Comparison of ENCODE assay signal across 9 cellular contexts in the genomic region with DNA sequence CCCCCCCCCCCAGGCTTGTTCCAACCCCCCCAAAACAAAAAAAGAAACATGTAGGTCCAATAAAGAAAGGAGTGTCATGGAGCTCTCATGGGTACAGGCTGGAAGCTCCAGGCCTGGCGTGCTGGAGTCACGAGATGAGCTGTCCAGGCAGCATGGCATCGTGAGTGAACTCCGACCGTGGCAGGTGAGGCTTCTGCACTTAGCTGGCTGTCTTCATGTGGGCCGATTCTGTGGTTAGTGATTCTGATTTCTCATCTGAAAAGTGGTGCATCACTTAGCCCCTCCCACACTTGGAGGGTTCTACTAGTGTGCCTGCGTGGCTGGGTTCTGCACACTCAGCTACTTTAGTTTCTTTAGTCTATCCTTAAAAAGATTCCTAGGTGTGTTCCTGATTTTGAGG.
DNase-seq lines count a peak whose midpoint lies in the region; ATAC-seq, FAIRE-seq and TF ChIP-seq lines count a peak whose summit lies in the region.
"Had no signal": no experiment of that assay in that cellular context is flagged by ENCODE, and none has a peak within 500 bp of the region (broad histone marks: within the 10 kb centered on the region; RNA-seq: fewer than 3 reads in every experiment).

No MANE protein-coding gene starts in this region.

- CTCF ChIA-PET in H1 (lab: Charles Lee; ENCODE audit: partially characterized antibody), result interaction anchor here (0.5 to 2.3 kb wide), 10 partner anchors 9 to 171 kb away, joined by 3 to 12 read pairs (median 4); no protein-coding TSS in a partner anchor

- no peak overlapping the region for H2BK120ac ChIP-seq in H1 (replicated peaks; ENCODE audit: low read depth, low read length)

- H3K27ac ChIP-seq in BLaER1 treated with 17β-estradiol and CSF1 and Interleukin-3, amounts not matched to agents 10 nM and 100 nM, result no peak overlapping the region
- no peak overlapping the region for H3K27ac ChIP-seq in H1 (ENCODE audit: low read depth, low read length)
- H3K27ac ChIP-seq: SJSA1 had no signal

- peak overlapping the region; percentile 20 for H4K91ac ChIP-seq in H1 (replicated peaks; ENCODE audit: insufficient read length, low read length)

- H3K9me3 ChIP-seq in BLaER1 treated with 17β-estradiol and CSF1 and Interleukin-3, amounts not matched to agents 10 nM and 100 nM (replicated peaks in 1 of 11), result peaks cover 9 to 28% (median 19%) of the 10 kb centered on the region in 11 experiments; a peak in 20 of 22 replicates
- peaks cover 8 to 14% of the 10 kb centered on the region in 2 experiments; a peak in 3 of 4 replicates for H3K9me3 ChIP-seq in H1 (ENCODE audit: insufficient read depth in 2 of 2, low read depth in 1 of 2, low read length in 1 of 2)
- H3K9me3 ChIP-seq in HAP-1, result no peaks in the 10 kb centered on the region
- H3K9me3 ChIP-seq: SJSA1 had no signal

- H3K27me3 ChIP-seq in BLaER1 treated with 17β-estradiol and CSF1 and Interleukin-3, amounts not matched to agents 10 nM and 100 nM, result no peaks in the 10 kb centered on the region
- H3K27me3 ChIP-seq in H1 (replicated peaks in 1 of 4; ENCODE audit: control insufficient read depth in 3 of 4, extremely low read depth in 1 of 4, insufficient read depth in 3 of 4, low read length in 3 of 4) (no peaks in the 10 kb centered on the region; a peak in 1 of 7 replicates), HAP-1 (ENCODE audit: low read depth) (no peaks in the 10 kb centered on the region)
- H3K27me3 ChIP-seq: SJSA1 had no signal

- no peak overlapping the region for H2BK20ac ChIP-seq in H1 (ENCODE audit: low read length)

- no peak overlapping the region for H2AFZ ChIP-seq in H1 (ENCODE audit: low read length)

- POLR2A ChIA-PET in H1 (lab: Charles Lee; ENCODE audit: partially characterized antibody), result interaction anchor here (0.6 kb wide), 1 partner anchor 364 kb away, joined by 4 read pairs; no protein-coding TSS in a partner anchor

- in situ Hi-C loops in HAP-1 (cut with MboI; ENCODE audit: low sequenced_read_pairs), result loop anchor here (10.0 kb wide), 1 partner anchor 107 kb away; no protein-coding TSS in a partner anchor

- no peak overlapping the region for H3K14ac ChIP-seq in H1 (ENCODE audit: insufficient read length)

- peaks cover 25 to 95% of the 10 kb centered on the region in 2 experiments for H3K79me2 ChIP-seq in H1 (ENCODE audit: control insufficient read depth in 1 of 2, insufficient read depth in 2 of 2, low read length in 2 of 2)

- H3K36me3 ChIP-seq in BLaER1 treated with 17β-estradiol and CSF1 and Interleukin-3, amounts not matched to agents 10 nM and 100 nM, result peaks cover 23 to 74% (median 30%) of the 10 kb centered on the region in 11 experiments
- H3K36me3 ChIP-seq in H1 (ENCODE audit: control insufficient read depth in 2 of 4, insufficient read depth in 4 of 4, low read length in 3 of 4), result peaks cover 0 to 12% (median 0%) of the 10 kb centered on the region in 4 experiments; a peak in 2 of 8 replicates
- H3K36me3 ChIP-seq in HAP-1 (replicated peaks), result no peaks in the 10 kb centered on the region
- H3K36me3 ChIP-seq: SJSA1 had no signal

- peaks cover 68 to 91% (median 73%) of the 10 kb centered on the region in 10 experiments for H3K4me1 ChIP-seq in BLaER1 treated with 17β-estradiol and CSF1 and Interleukin-3, amounts not matched to agents 10 nM and 100 nM
- H3K4me1 ChIP-seq in H1 (replicated peaks in 1 of 4; ENCODE audit: control insufficient read depth in 3 of 4, insufficient read depth in 4 of 4, low read length in 3 of 4) (peaks cover 4 to 17% (median 8%) of the 10 kb centered on the region in 4 experiments; a peak in 4 of 7 replicates), HAP-1 (peaks cover 18% of the 10 kb centered on the region)
- H3K4me1 ChIP-seq: SJSA1 had no signal

- no peak for FAIRE-seq in H1 (lab: Jason Lieb, UNC)

- 92% methylated on average over 7 of the region's 7 CpGs; no CpG with 5 or more reads in 1 of the 2 experiments for WGBS in H1 (ENCODE audit: extremely low coverage in 1 of 2, insufficient coverage in 1 of 2, insufficient read length in 1 of 2, insufficient replicate concordance in 2 of 2, low coverage in 1 of 2, low lambda C conversion rate in 2 of 2, missing lambda C conversion rate in 1 of 2), 2 experiments

- no peak for TF ChIP-seq RAD21 in H1 (IDR thresholded peaks at IDR 0.05 in 1 of 2, conservative IDR thresholded peaks at IDR 0.05 in 1 of 2; ENCODE audit: low read depth in 2 of 2, low read length in 2 of 2)

- TF ChIP-seq EP300 in H1 (IDR thresholded peaks at IDR 0.05; ENCODE audit: borderline replicate concordance in 1 of 2, low read depth in 2 of 2, low read length in 2 of 2), result no peak

- H3K23me2 ChIP-seq in H1 (ENCODE audit: low read depth, low read length), result no peaks in the 10 kb centered on the region; the same call in 1 of the 2 replicates

- no peak overlapping the region for H3K18ac ChIP-seq in H1 (ENCODE audit: extremely low read depth, low read length)

- no peak overlapping the region for H3K4ac ChIP-seq in H1 (replicated peaks; ENCODE audit: insufficient read length, low read depth, low read length)

- H4K8ac ChIP-seq in H1 (ENCODE audit: extremely low read depth, insufficient read depth, low read length), result no peak overlapping the region

- no peak overlapping the region for H2BK5ac ChIP-seq in H1 (ENCODE audit: low read depth, low read length)

- ATAC-seq in GM21786 (IDR thresholded peaks at IDR 0.05; ENCODE audit: unreplicated experiment), result peak; percentile 49

- H2BK12ac ChIP-seq in H1 (ENCODE audit: low read depth, low read length), result no peak overlapping the region

- no peak overlapping the region for H3K56ac ChIP-seq in H1 (replicated peaks; ENCODE audit: insufficient read length, low read depth, low read length)

- TF ChIP-seq CTCF in H1 (IDR thresholded peaks at IDR 0.05; ENCODE audit: control extremely low read depth in 1 of 3, insufficient read depth in 1 of 3, low read depth in 1 of 3, low read length in 3 of 3), result no peak

- peaks cover 31 to 99% (median 74%) of the 10 kb centered on the region in 11 experiments; a peak in 21 of 22 replicates for H4K20me1 ChIP-seq in BLaER1 treated with 17β-estradiol and CSF1 and Interleukin-3, amounts not matched to agents 10 nM and 100 nM
- peaks cover 7 to 12% of the 10 kb centered on the region in 2 experiments for H4K20me1 ChIP-seq in H1 (replicated peaks in 1 of 2; ENCODE audit: control insufficient read depth in 1 of 2, insufficient read depth in 2 of 2, low read length in 2 of 2)

- H3K4me2 ChIP-seq in BLaER1 treated with 17β-estradiol and CSF1 and Interleukin-3, amounts not matched to agents 10 nM and 100 nM, result peak overlapping the region; percentile 76 to 96 (median 93)
- H3K4me2 ChIP-seq in H1 (ENCODE audit: insufficient read depth in 1 of 2, low read depth in 2 of 2, low read length in 2 of 2), result no peak overlapping the region

- no peak overlapping the region for H2BK15ac ChIP-seq in H1 (ENCODE audit: low read length)

- no peak for TF ChIP-seq POLR2A in H1 (IDR thresholded peaks at IDR 0.05; ENCODE audit: control extremely low read depth in 1 of 2, low read depth in 2 of 2, low read length in 2 of 2)

- no peak overlapping the region for H4K5ac ChIP-seq in H1 (ENCODE audit: insufficient read length, low read depth, low read length)

- H2AK5ac ChIP-seq in H1 (ENCODE audit: low read depth, low read length), result no peak overlapping the region

- DNase-seq in activated CD4-positive, alpha-beta T cell treated with anti-CD3 and anti-CD28 coated beads for 24 hours (ENCODE audit: low read depth in 2 of 2), result peak; percentile 46 to 51
- DNase-seq in H1 (ENCODE audit: low read depth in 1 of 2, low spot score in 2 of 2), result no peak
- no peak for DNase-seq in germinal center (ENCODE audit: low spot score)
- no peak for DNase-seq in T1000 (lab: John Stamatoyannopoulos, UW)
- DNase-seq in HAP-1 (ENCODE audit: low spot score in 2 of 2), result no peak
- DNase-seq in ureter (ENCODE audit: low spot score), result no peak

- H3K23ac ChIP-seq in H1 (ENCODE audit: insufficient read length), result no peak overlapping the region

- H3K79me1 ChIP-seq in H1 (ENCODE audit: low read depth, low read length), result peaks cover 9% of the 10 kb centered on the region; the same call in 1 of the 2 replicates

- no peak overlapping the region for H3K4me3 ChIP-seq in BLaER1 treated with 17β-estradiol and CSF1 and Interleukin-3, amounts not matched to agents 10 nM and 100 nM
- no peak overlapping the region for H3K4me3 ChIP-seq in H1 (ENCODE audit: extremely low read depth in 1 of 4, insufficient read depth in 2 of 4, low read depth in 3 of 4, low read length in 4 of 4)
- no peak overlapping the region for H3K4me3 ChIP-seq in HAP-1
- H3K4me3 ChIP-seq: SJSA1 had no signal

- H3K9ac ChIP-seq in BLaER1 treated with 17β-estradiol and CSF1 and Interleukin-3, amounts not matched to agents 10 nM and 100 nM, result peak overlapping the region in 1 of 11 experiments; percentile 13; a peak in 1 of 22 replicates
- H3K9ac ChIP-seq in H1 (replicated peaks in 1 of 4; ENCODE audit: extremely low read depth in 1 of 4, low read depth in 3 of 4, low read length in 3 of 4), result no peak overlapping the region

Comparison
In these comparisons a context has a peak if more than half of its experiments do, and no peak if none do; other contexts are left out.
1. H3K4me2 ChIP-seq: peak in BLaER1 treated with 17β-estradiol and CSF1 and Interleukin-3, amounts not matched to agents 10 nM and 100 nM (11 of 11); none in H1 (0 of 2).
2. DNase-seq: peak in activated CD4-positive, alpha-beta T cell treated with anti-CD3 and anti-CD28 coated beads for 24 hours (2 of 2); none in H1 (0 of 2), germinal center (single experiment), T1000 (single experiment), HAP-1 (0 of 2) and ureter (single experiment).